8 cellular contexts compared by ENCODE assay signal in genomic region chr17:44014133-44014436, GRCh38. TPM values are rescaled to one million over a fixed set of nuclear protein-coding genes. Genes with fewer than 3 reads are reported as not detected.
A peak's percentile ranks its signal among the peaks of the same experiment; 100 is the strongest.
DNase-seq lines count a peak whose midpoint lies in the region; ATAC-seq and TF ChIP-seq lines count a peak whose summit lies in the region.

No MANE protein-coding gene starts in this region.

- peaks cover 4% of the 10 kb centered on the region for H3K27me3 ChIP-seq in iPS-18a (ENCODE audit: control insufficient read depth, insufficient read depth, low read length)

- H3K9me3 ChIP-seq in HEK293 (ENCODE audit: control insufficient read depth, insufficient read depth, low read depth, low read length) (no peaks in the 10 kb centered on the region), iPS-18a (ENCODE audit: control insufficient read depth, low read depth, low read length) (no peaks in the 10 kb centered on the region)

- peak overlapping the region; percentile 64 for H3K27ac ChIP-seq in HEK293 (ENCODE audit: extremely low read depth, low read depth, low read length)
- H3K27ac ChIP-seq in iPS-18a (ENCODE audit: low read length) = peak overlapping the region; percentile 87

- H3K36me3 ChIP-seq in HEK293 (ENCODE audit: control insufficient read depth in 2 of 2, insufficient read depth in 1 of 2, low read length in 2 of 2) = peaks cover 0 to 23% of the 10 kb centered on the region in 2 experiments; a peak in 1 of 3 replicates
- H3K36me3 ChIP-seq in iPS-18a (ENCODE audit: control insufficient read depth, low read depth, low read length) = peaks cover 3% of the 10 kb centered on the region

- peaks cover 23% of the 10 kb centered on the region for H3K4me1 Mint-ChIP-seq in activated CD8-positive, alpha-beta T cell treated with anti-CD3 and anti-CD28 coated beads, Interleukin-2, amount 10 ng/mL, durations not matched to agents 7 days and 5 days (ENCODE audit: low read depth)
- peaks cover 15 to 29% of the 10 kb centered on the region in 2 donors for H3K4me1 Mint-ChIP-seq in stimulated activated naive B cell treated with anti-CD40 and anti-IgM and Interleukin-4, amounts not matched to agents 10 μg/mL and 1 μg/mL and 100 μg/mL, for 72 hours

- H3K36me3 Mint-ChIP-seq in activated CD8-positive, alpha-beta T cell treated with anti-CD3 and anti-CD28 coated beads, Interleukin-2, amount 10 ng/mL, durations not matched to agents 7 days and 5 days (ENCODE audit: low read depth) = peaks cover 11% of the 10 kb centered on the region
- peaks cover 18 to 21% of the 10 kb centered on the region in 2 donors for H3K36me3 Mint-ChIP-seq in stimulated activated naive B cell treated with anti-CD40 and anti-IgM and Interleukin-4, amounts not matched to agents 10 μg/mL and 1 μg/mL and 100 μg/mL, for 72 hours

- TF ChIP-seq CTCF in HEK293 (tag by site-specific recombination; IDR thresholded peaks at IDR 0.05) = no peak

- peaks cover 11% of the 10 kb centered on the region; the same call in 1 of the 2 replicates for H3K4me1 ChIP-seq in HEK293 (ENCODE audit: control insufficient read depth, insufficient read depth, low read length)
- no peaks in the 10 kb centered on the region for H3K4me1 ChIP-seq in iPS-18a (ENCODE audit: control insufficient read depth, low read depth, low read length)

- H3K27ac Mint-ChIP-seq in activated CD8-positive, alpha-beta T cell treated with anti-CD3 and anti-CD28 coated beads, Interleukin-2, amount 10 ng/mL, durations not matched to agents 7 days and 5 days = peak overlapping the region; percentile 98
- peak overlapping the region; percentile 99 for H3K27ac Mint-ChIP-seq in stimulated activated naive B cell treated with anti-CD40 and anti-IgM and Interleukin-4, amounts not matched to agents 10 μg/mL and 1 μg/mL and 100 μg/mL, for 72 hours

- DNase-seq in activated CD8-positive, alpha-beta T cell treated with anti-CD3 and anti-CD28 coated beads, Interleukin-2, amount 10 ng/mL, durations not matched to agents 7 days and 5 days = no peak
- no peak for DNase-seq in stimulated activated naive B cell treated with anti-CD40 and anti-IgM and Interleukin-4, amounts not matched to agents 10 μg/mL and 1 μg/mL and 100 μg/mL, for 72 hours
- DNase-seq in NAMALWA (ENCODE audit: low spot score) (no peak), NCI-H1048 (lab: John Stamatoyannopoulos, UW) (no peak)

- POLR2A ChIA-PET in HEK293 (lab: Yijun Ruan, JAX) = interaction anchor here (0.6 to 1.1 kb wide), 3 partner anchors 8 to 298 kb away, joined by 3 to 5 read pairs (median 4); partner anchors contain the start of gene TMUB2
- POLR2A ChIA-PET in activated CD8-positive, alpha-beta T cell treated with anti-CD3 and anti-CD28 coated beads, Interleukin-2, amount 10 ng/mL, durations not matched to agents 7 days and 5 days (lab: Charles Lee) = interaction anchor here (1.5 kb wide), 1 partner anchor 109 kb away, joined by 5 read pairs; the partner anchor contains the start of gene HDAC5

- CTCF ChIA-PET in HEK293 (lab: Yijun Ruan, JAX) = no interaction called here
- CTCF ChIA-PET in activated CD8-positive, alpha-beta T cell treated with anti-CD3 and anti-CD28 coated beads, Interleukin-2, amount 10 ng/mL, durations not matched to agents 7 days and 5 days (lab: Charles Lee) = interaction anchor here (4.6 kb wide), 1 partner anchor 70 kb away, joined by 13 read pairs; no protein-coding TSS in a partner anchor

- H3K27me3 Mint-ChIP-seq in activated CD8-positive, alpha-beta T cell treated with anti-CD3 and anti-CD28 coated beads, Interleukin-2, amount 10 ng/mL, durations not matched to agents 7 days and 5 days (ENCODE audit: low read depth) = no peaks in the 10 kb centered on the region
- H3K27me3 Mint-ChIP-seq in stimulated activated naive B cell treated with anti-CD40 and anti-IgM and Interleukin-4, amounts not matched to agents 10 μg/mL and 1 μg/mL and 100 μg/mL, for 72 hours = no peaks in the 10 kb centered on the region

- no peaks in the 10 kb centered on the region for H3K9me3 Mint-ChIP-seq in activated CD8-positive, alpha-beta T cell treated with anti-CD3 and anti-CD28 coated beads, Interleukin-2, amount 10 ng/mL, durations not matched to agents 7 days and 5 days (ENCODE audit: insufficient read depth)
- no peaks in the 10 kb centered on the region for H3K9me3 Mint-ChIP-seq in stimulated activated naive B cell treated with anti-CD40 and anti-IgM and Interleukin-4, amounts not matched to agents 10 μg/mL and 1 μg/mL and 100 μg/mL, for 72 hours

- H3K4me3 Mint-ChIP-seq in activated CD8-positive, alpha-beta T cell treated with anti-CD3 and anti-CD28 coated beads, Interleukin-2, amount 10 ng/mL, durations not matched to agents 7 days and 5 days = peak overlapping the region; percentile 100
- H3K4me3 Mint-ChIP-seq in stimulated activated naive B cell treated with anti-CD40 and anti-IgM and Interleukin-4, amounts not matched to agents 10 μg/mL and 1 μg/mL and 100 μg/mL, for 72 hours = peak overlapping the region; percentile 96 to 100

- H3K9ac ChIP-seq in iPS-18a (ENCODE audit: low read length) = peak overlapping the region; percentile 91

- peak overlapping the region; percentile 75 for H3K4me3 ChIP-seq in HEK293 (ENCODE audit: low read depth, low read length)
- H3K4me3 ChIP-seq in iPS-18a (ENCODE audit: low read length) = peak overlapping the region; percentile 88

- ATAC-seq in activated CD8-positive, alpha-beta T cell treated with anti-CD3 and anti-CD28 coated beads, Interleukin-2, amount 10 ng/mL, durations not matched to agents 7 days and 5 days = no peak
- ATAC-seq in stimulated activated naive B cell treated with anti-CD40 and anti-IgM and Interleukin-4, amounts not matched to agents 10 μg/mL and 1 μg/mL and 100 μg/mL, for 72 hours (replicated peaks) = no peak
- ATAC-seq in HG03025 (IDR thresholded peaks at IDR 0.05; ENCODE audit: low FRiP score, unreplicated experiment) (no peak), GM21529 (IDR thresholded peaks at IDR 0.05; ENCODE audit: unreplicated experiment) (no peak)

TF ChIP-seq in HEK293, 187 proteins besides CTCF, POLR2A, EP300 and RAD21 (continues in another document):
- TF ChIP-seq ZNF23 (tag by site-specific recombination; IDR thresholded peaks at IDR 0.05; ENCODE audit: borderline replicate concordance) = no peak
- TF ChIP-seq SETDB1 (IDR thresholded peaks at IDR 0.05; ENCODE audit: insufficient read length, low read length) = no peak
- TF ChIP-seq, protein P1, sequence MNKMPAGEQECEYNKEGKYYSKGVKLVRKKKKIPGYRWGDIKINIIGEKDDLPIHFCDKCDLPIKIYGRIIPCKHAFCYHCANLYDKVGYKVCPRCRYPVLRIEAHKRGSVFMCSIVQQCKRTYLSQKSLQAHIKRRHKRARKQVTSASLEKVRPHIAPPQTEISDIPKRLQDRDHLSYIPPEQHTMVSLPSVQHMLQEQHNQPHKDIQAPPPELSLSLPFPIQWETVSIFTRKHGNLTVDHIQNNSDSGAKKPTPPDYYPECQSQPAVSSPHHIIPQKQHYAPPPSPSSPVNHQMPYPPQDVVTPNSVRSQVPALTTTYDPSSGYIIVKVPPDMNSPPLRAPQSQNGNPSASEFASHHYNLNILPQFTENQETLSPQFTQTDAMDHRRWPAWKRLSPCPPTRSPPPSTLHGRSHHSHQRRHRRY (tag by site-specific recombination; IDR thresholded peaks at IDR 0.05) = no peak
- no peak for TF ChIP-seq ZNF791 (tag by site-specific recombination; IDR thresholded peaks at IDR 0.05)
- TF ChIP-seq SP2 (tag by site-specific recombination; IDR thresholded peaks at IDR 0.05) = peak; percentile 42
- peak; percentile 57; the same call in 1 of the 2 replicates for TF ChIP-seq EGR2 (tag by site-specific recombination; IDR thresholded peaks at IDR 0.05; ENCODE audit: low read depth)
- no peak for TF ChIP-seq ZNF639 (tag by site-specific recombination; IDR thresholded peaks at IDR 0.05)
- TF ChIP-seq ZFHX2 (tag by site-specific recombination; conservative IDR thresholded peaks at IDR 0.05) = peak; percentile 37; the same call in 1 of the 2 replicates
- no peak for TF ChIP-seq KLF10 (tag by site-specific recombination; IDR thresholded peaks at IDR 0.05)
- TF ChIP-seq WT1 (tag by site-specific recombination; IDR thresholded peaks at IDR 0.05) = no peak
- TF ChIP-seq ZNF302 (tag by site-specific recombination; IDR thresholded peaks at IDR 0.05; ENCODE audit: low read depth) = no peak

RNA-seq across cellular contexts. Expression of gene TMEM101, which starts 0.7 kb away (rescaled TPM):
- 10 to 100 TPM; 24.3 to 26.0 TPM for total RNA-seq in activated CD8-positive, alpha-beta T cell treated with anti-CD3 and anti-CD28 coated beads, Interleukin-2, amount 10 ng/mL, durations not matched to agents 7 days and 5 days

RNA-seq across cellular contexts. Expression of gene NAGS, which starts 9.7 kb away (rescaled TPM):
- under 1 TPM; 0.68 to 0.78 TPM for total RNA-seq in activated CD8-positive, alpha-beta T cell treated with anti-CD3 and anti-CD28 coated beads, Interleukin-2, amount 10 ng/mL, durations not matched to agents 7 days and 5 days

RNA-seq across cellular contexts. Expression of gene LSM12, which starts 52.4 kb away (rescaled TPM):
- 10 to 100 TPM; 61.9 to 62.5 TPM for total RNA-seq in activated CD8-positive, alpha-beta T cell treated with anti-CD3 and anti-CD28 coated beads, Interleukin-2, amount 10 ng/mL, durations not matched to agents 7 days and 5 days

RNA-seq across cellular contexts. Expression of gene G6PC3, which starts 56.5 kb away (rescaled TPM):
- 10 to 100 TPM; 19.3 to 19.7 TPM for total RNA-seq in activated CD8-positive, alpha-beta T cell treated with anti-CD3 and anti-CD28 coated beads, Interleukin-2, amount 10 ng/mL, durations not matched to agents 7 days and 5 days
